ENCODE assay signal across 18 cellular contexts in the genomic region with DNA sequence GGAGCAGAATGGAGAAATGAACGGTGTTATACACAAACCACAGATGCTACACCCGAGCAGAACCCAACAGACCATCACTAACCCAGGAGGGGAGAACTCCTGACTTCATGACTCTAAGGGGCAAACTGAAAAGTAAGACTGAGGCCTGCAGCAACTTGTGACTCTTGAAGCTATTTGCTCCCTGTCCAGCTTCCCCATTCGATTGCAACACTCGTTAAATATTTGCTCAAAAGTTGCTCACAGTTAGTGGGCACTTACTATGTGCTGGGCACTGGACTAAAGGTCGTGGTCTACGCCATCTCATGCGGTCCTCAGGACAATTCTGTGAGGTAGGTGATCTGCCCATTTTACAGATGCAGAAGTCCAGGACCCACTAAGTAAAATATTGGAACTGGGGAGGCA. TPM values are rescaled to one million over a fixed set of nuclear protein-coding genes. Genes with fewer than 3 reads are reported as not detected.
DNase-seq lines count a peak whose midpoint lies in the region; ATAC-seq and TF ChIP-seq lines count a peak whose summit lies in the region.
"Had no signal": no experiment of that assay in that cellular context is flagged by ENCODE, and none has a peak within 500 bp of the region (broad histone marks: within the 10 kb centered on the region; RNA-seq: fewer than 3 reads in every experiment).

No MANE protein-coding gene starts in this region.

- H3K27ac Mint-ChIP-seq in CD14-positive monocyte (peak overlapping the region; percentile 89 to 97 (median 96)), neural progenitor cell (no peak overlapping the region)
- H3K27ac Mint-ChIP-seq: activated naive CD8-positive, alpha-beta T cell; endodermal cell; nephron; T-helper 1 cell treated with Interleukin-12 subunit alpha and Interleukin-12 subunit beta and Interleukin-4 antibody, amounts not matched to agents 30 μg/mL and 1 μg/mL, for 36 hours had no signal

- ATAC-seq in HG03108 (IDR thresholded peaks at IDR 0.05; ENCODE audit: unreplicated experiment) (peak; percentile 67), lung (ENCODE audit: insufficient read depth, low FRiP score) (peak; percentile 53), HG03571 (IDR thresholded peaks at IDR 0.05; ENCODE audit: unreplicated experiment) (no peak)

- H3K9me3 Mint-ChIP-seq in CD14-positive monocyte = peaks cover 0 to 4% (median 0%) of the 10 kb centered on the region in 7 donors
- peaks cover 5% of the 10 kb centered on the region for H3K9me3 Mint-ChIP-seq in neural progenitor cell
- H3K9me3 Mint-ChIP-seq: endodermal cell; nephron; T-helper 1 cell treated with Interleukin-12 subunit alpha and Interleukin-12 subunit beta and Interleukin-4 antibody, amounts not matched to agents 30 μg/mL and 1 μg/mL, for 36 hours had no signal

- H3F3A ChIP-seq in neural progenitor cell (ENCODE audit: low read depth) = peaks cover 22% of the 10 kb centered on the region

- H3K4me3 Mint-ChIP-seq in CD14-positive monocyte (peak overlapping the region; percentile 25 to 50), neural progenitor cell (no peak overlapping the region)
- H3K4me3 Mint-ChIP-seq: activated naive CD8-positive, alpha-beta T cell; endodermal cell; nephron; T-helper 1 cell treated with Interleukin-12 subunit alpha and Interleukin-12 subunit beta and Interleukin-4 antibody, amounts not matched to agents 30 μg/mL and 1 μg/mL, for 36 hours had no signal

- no peak overlapping the region for H3K4me2 ChIP-seq in neural progenitor cell

- TF ChIP-seq POLR2A in erythroblast (IDR thresholded peaks at IDR 0.05; ENCODE audit: low read length) = no peak

- H3K4me3 ChIP-seq in lung = no peak overlapping the region
- no peak overlapping the region for H3K4me3 ChIP-seq in neural progenitor cell
- H3K4me3 ChIP-seq: testis had no signal

- WGBS in lung, 2 donors = 35 to 55% methylated on average over 7 of the region's 7 CpGs

- H4K20me1 ChIP-seq in neural progenitor cell (ENCODE audit: low read depth) = no peaks in the 10 kb centered on the region

- H3K36me3 Mint-ChIP-seq in CD14-positive monocyte (peaks cover 3 to 5% of the 10 kb centered on the region in 2 donors), neural progenitor cell (no peaks in the 10 kb centered on the region)
- H3K36me3 Mint-ChIP-seq: activated naive CD8-positive, alpha-beta T cell had no signal

- no peak overlapping the region for H2AFZ ChIP-seq in neural progenitor cell (replicated peaks)

- H3K27ac ChIP-seq in lung (ENCODE audit: low read depth in 1 of 2, low read length in 1 of 2) (no peak overlapping the region), neural progenitor cell (no peak overlapping the region)
- H3K27ac ChIP-seq: testis had no signal

- H3K4me1 Mint-ChIP-seq in CD14-positive monocyte (peaks cover 36% of the 10 kb centered on the region), neural progenitor cell (peaks cover 16% of the 10 kb centered on the region)

- no peaks in the 10 kb centered on the region for H3K36me3 ChIP-seq in lung (ENCODE audit: control insufficient read depth in 2 of 2, insufficient read depth in 2 of 2, low read length in 2 of 2)
- no peaks in the 10 kb centered on the region for H3K36me3 ChIP-seq in neural progenitor cell

- no peaks in the 10 kb centered on the region for H3K79me2 ChIP-seq in neural progenitor cell (ENCODE audit: low read depth)

- H3K27me3 Mint-ChIP-seq in CD14-positive monocyte (ENCODE audit: low read depth in 3 of 3) (peaks cover 0 to 4% (median 0%) of the 10 kb centered on the region in 3 donors), neural progenitor cell (ENCODE audit: insufficient read depth, low read depth) (peaks cover 15% of the 10 kb centered on the region)
- H3K27me3 Mint-ChIP-seq: activated naive CD8-positive, alpha-beta T cell had no signal

- TF ChIP-seq CTCF in CD14-positive monocyte (IDR thresholded peaks at IDR 0.05) (no peak), lung (IDR thresholded peaks at IDR 0.05; ENCODE audit: control extremely low read depth, extremely low read depth) (no peak), neural progenitor cell (IDR thresholded peaks at IDR 0.05) (no peak)

- H3K9me3 ChIP-seq in lung (ENCODE audit: control insufficient read depth in 2 of 2, insufficient read depth in 1 of 2, low read length in 1 of 2) = no peaks in the 10 kb centered on the region
- no peaks in the 10 kb centered on the region for H3K9me3 ChIP-seq in neural progenitor cell (ENCODE audit: low read depth)
- H3K9me3 ChIP-seq: testis had no signal

- H3K9ac ChIP-seq in neural progenitor cell = no peak overlapping the region

- DNase-seq in CD14-positive monocyte (ENCODE audit: low spot score) (peak; percentile 74), SKM-1 (lab: John Stamatoyannopoulos, UW; ENCODE audit: unreplicated experiment) (peak; percentile 22), lung (ENCODE audit: low spot score) (no peak), erythroblast (lab: John Stamatoyannopoulos, UW) (no peak), NCI-H1417 (lab: John Stamatoyannopoulos, UW) (no peak), neural progenitor cell (ENCODE audit: low spot score) (no peak)
- DNase-seq: activated CD4-positive, alpha-beta T cell treated with anti-CD3 and anti-CD28 coated beads for 48 hours; endodermal cell; NCI-H2029 treated with DMSO at 0.1 percent for 48 hours; NCI-H526 treated with DMSO at 0.1 percent for 48 hours; retina; RPMI8226; testis had no signal

- intact Hi-C loops in CD14-positive monocyte (cut with micrococcal nuclease) = loop anchor here in 1 of 2 donors (2.0 kb wide), 1 partner anchor 14 kb away; no protein-coding TSS in a partner anchor

- no peaks in the 10 kb centered on the region for H3K27me3 ChIP-seq in lung (ENCODE audit: control insufficient read depth, insufficient read depth)
- H3K27me3 ChIP-seq in neural progenitor cell = no peaks in the 10 kb centered on the region
- H3K27me3 ChIP-seq: testis had no signal

- H3K4me1 ChIP-seq in lung (ENCODE audit: control insufficient read depth in 2 of 2, insufficient read depth in 2 of 2, low read length in 2 of 2) (peaks cover 0 to 3% of the 10 kb centered on the region in 2 donors), neural progenitor cell (peaks cover 15% of the 10 kb centered on the region)
- H3K4me1 ChIP-seq: testis had no signal

RNA-seq across cellular contexts. Expression of a gene that starts 9.5 kb away (rescaled TPM):
- polyA plus RNA-seq in CD14-positive monocyte (100 to 1,000 TPM; 336 to 553 TPM), lung (10 to 100 TPM; 34.1 to 42.9 TPM)
- total RNA-seq in lung (10 to 100 TPM; 26.1 to 40.5 TPM), neural progenitor cell (ENCODE audit: low replicate concordance) (30.1 and 49.9 TPM in 2 replicates)

Comparison
In these comparisons a context has a peak if more than half of its experiments do, and no peak if none do; other contexts are left out.
1. DNase-seq: peak in CD14-positive monocyte (single experiment) and SKM-1 (single experiment); none in lung (single experiment), erythroblast (0 of 2), NCI-H1417 (0 of 3) and neural progenitor cell (single experiment).